ENCODE assay signal across 8 cellular contexts in genomic region chr11:34192481-34193401, GRCh38.
A peak's percentile ranks its signal among the peaks of the same experiment; 100 is the strongest.
DNase-seq lines count a peak whose midpoint lies in the region; ATAC-seq, FAIRE-seq and TF ChIP-seq lines count a peak whose summit lies in the region.

No MANE protein-coding gene starts in this region.

- peaks cover 2% of the 10 kb centered on the region for H3K4me1 ChIP-seq in foreskin keratinocyte

- TF ChIP-seq POLR2A in H54 (IDR thresholded peaks at IDR 0.05; ENCODE audit: low read depth, low read length), result peak; percentile 25; the same call in 1 of the 2 replicates

- FAIRE-seq in H54 (lab: Jason Lieb, UNC), result peak; percentile 57

- peak; percentile 95 for ATAC-seq in foreskin keratinocyte
- ATAC-seq in GM18519 (IDR thresholded peaks at IDR 0.05; ENCODE audit: low FRiP score, unreplicated experiment), result no peak

- peak; percentile 97 for DNase-seq in A172 (ENCODE audit: low spot score)
- DNase-seq in H54 (ENCODE audit: insufficient read length, low spot score), result peak; percentile 93
- DNase-seq in T1000 (lab: John Stamatoyannopoulos, UW), result peak; percentile 83
- peak; percentile 91 to 97 for DNase-seq in foreskin keratinocyte
- no peak for DNase-seq in NOMO-1 treated with dmso at 0.1 percent for 144 hours (lab: John Stamatoyannopoulos, UW; ENCODE audit: unreplicated experiment)
- DNase-seq in activated CD8-positive, alpha-beta memory T cell treated with anti-CD3 and anti-CD28 coated beads for 24 hours, result no peak

- H3K4me3 ChIP-seq in skin epidermis, result peak overlapping the region in 1 of 7 experiments; percentile 5

- H3K27me3 ChIP-seq in foreskin keratinocyte, result peaks cover 5% of the 10 kb centered on the region

- no peak for TF ChIP-seq CTCF in foreskin keratinocyte (conservative IDR thresholded peaks at IDR 0.05)

- H3K27ac ChIP-seq in foreskin keratinocyte (peak overlapping the region; percentile 45), skin epidermis (peak overlapping the region in 11 of 21 experiments; percentile 1 to 78 (median 46))

Comparison
In these comparisons a context has a peak if more than half of its experiments do, and no peak if none do; other contexts are left out.
1. DNase-seq: peak in A172 (single experiment), H54 (single experiment), T1000 (single experiment) and foreskin keratinocyte (2 of 2); none in NOMO-1 treated with dmso at 0.1 percent for 144 hours (single experiment) and activated CD8-positive, alpha-beta memory T cell treated with anti-CD3 and anti-CD28 coated beads for 24 hours (single experiment).